ENCODE assay signal across 13 cellular contexts in the genomic region with DNA sequence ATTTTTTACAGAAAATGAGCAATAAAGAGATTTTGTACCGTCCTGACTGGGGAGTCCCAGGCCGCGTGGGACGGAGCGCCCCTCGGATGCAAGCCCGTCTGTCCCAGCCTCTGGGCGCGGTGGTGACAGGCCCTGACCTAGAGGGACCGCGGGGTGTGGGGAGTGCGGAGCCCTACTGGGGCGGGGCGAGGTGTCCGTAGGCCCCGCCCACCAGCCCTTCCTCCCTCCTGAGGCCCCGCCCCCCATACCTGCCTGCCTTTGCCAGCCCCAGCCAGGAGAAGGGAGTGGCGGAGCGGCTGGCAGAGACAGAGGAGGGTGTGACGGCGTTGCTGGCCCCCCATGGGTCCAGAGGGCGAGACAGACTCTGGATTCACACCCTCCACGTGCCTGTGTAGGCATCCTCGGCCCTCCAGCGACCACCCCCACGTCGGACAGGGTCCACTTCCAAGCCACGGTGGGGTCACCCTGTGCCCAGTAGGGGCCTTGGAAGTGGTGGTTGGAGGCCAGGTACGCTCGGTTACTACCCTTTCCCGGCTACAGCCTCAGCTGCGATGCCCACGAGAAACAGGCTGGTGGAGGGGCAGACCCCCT. TPM values are rescaled to one million over a fixed set of nuclear protein-coding genes. Genes with fewer than 3 reads are reported as not detected.
"Had no signal": no experiment of that assay in that cellular context is flagged by ENCODE, and none has a peak within 500 bp of the region (broad histone marks: within the 10 kb centered on the region; RNA-seq: fewer than 3 reads in every experiment).

No MANE protein-coding gene starts in this region.

RNA-seq across cellular contexts. Expression of gene DEFB131A, which starts 54.3 kb away (rescaled TPM):
- total RNA-seq: activated CD4-positive, alpha-beta T cell treated with anti-CD3 and anti-CD28 coated beads, Interleukin-2, amount 10 ng/mL, durations not matched to agents 7 days and 5 days; activated naive CD8-positive, alpha-beta T cell treated with anti-CD3 and anti-CD28 coated beads for 36 hours; body of pancreas; frontal cortex; lung; mononuclear cell; naive thymus-derived CD8-positive, alpha-beta T cell; occipital lobe; prostate gland; right cardiac atrium; SK-MEL-5; smooth muscle cell; testis had no signal
- polyA plus RNA-seq: lung; naive thymus-derived CD8-positive, alpha-beta T cell; right cardiac atrium; smooth muscle cell had no signal
